1 cellular context compared by ENCODE assay signal in genomic region chr20:3777726-3778629, GRCh38.
TF ChIP-seq lines count a peak whose summit lies in the region.

No MANE protein-coding gene starts in this region.

TF ChIP-seq in SK-N-SH, 30 proteins besides CTCF, POLR2A, EP300 and RAD21 (continued from another document):
- TF ChIP-seq MAX (IDR thresholded peaks at IDR 0.05; ENCODE audit: low read depth) (0 out of 2 replicates have a peak, but pooled peaks have one; percentile 43), MEF2A (IDR thresholded peaks at IDR 0.05; ENCODE audit: borderline replicate concordance, low read depth) (no peak), SIN3A (IDR thresholded peaks at IDR 0.05; ENCODE audit: borderline replicate concordance, low read depth, low read length) (no peak)
